ENCODE assay signal across 17 cellular contexts in genomic region chr11:30344085-30344484, GRCh38. TPM values are rescaled to one million over a fixed set of nuclear protein-coding genes. Genes with fewer than 3 reads are reported as not detected.
DNase-seq lines count a peak whose midpoint lies in the region; ATAC-seq, FAIRE-seq and TF ChIP-seq lines count a peak whose summit lies in the region.
"Had no signal": no experiment of that assay in that cellular context is flagged by ENCODE, and none has a peak within 500 bp of the region (broad histone marks: within the 10 kb centered on the region; RNA-seq: fewer than 3 reads in every experiment).

No MANE protein-coding gene starts in this region.

- peaks cover 6% of the 10 kb centered on the region for H3K27me3 Mint-ChIP-seq in chondrocyte (ENCODE audit: low read depth)
- no peaks in the 10 kb centered on the region for H3K27me3 Mint-ChIP-seq in activated T-cell treated with anti-CD3 and anti-CD28 coated beads, Interleukin-2, amount 50 U/mL, for 24 hours

- no peak for DNase-seq in GM12891 (ENCODE audit: insufficient read length, low spot score)
- DNase-seq in RPMI8226: peak; percentile 38
- no peak for DNase-seq in chondrocyte (ENCODE audit: low spot score)
- DNase-seq in stimulated activated naive CD4-positive, alpha-beta T cell (lab: John Stamatoyannopoulos, UW): no peak
- DNase-seq in activated T-cell treated with anti-CD3 and anti-CD28 coated beads, Interleukin-2, amount 50 U/mL, for 24 hours: no peak
- no peak for DNase-seq in activated naive CD4-positive, alpha-beta T cell treated with anti-CD3 and anti-CD28 coated beads, Interleukin-2, amount 50 U/mL, for 16 hours
- DNase-seq: activated CD4-positive, alpha-beta T cell treated with anti-CD3 and anti-CD28 coated beads for 4 hours; activated T-cell treated with anti-CD3 and anti-CD28 coated beads, Interleukin-2, amount 50 U/mL, for 1 hour; effector CD8-positive, alpha-beta T cell; GOT3; hypothalamus; NCI-H2081 treated with DMSO at 0.1 percent for 48 hours; NCI-H526; stimulated activated CD4-positive, alpha-beta T cell treated with anti-CD3 and anti-CD28 coated beads, Interleukin-4, amount 100 ng/mL, for 1 hour had no signal

- H3K36me3 Mint-ChIP-seq in chondrocyte (ENCODE audit: low read depth): no peaks in the 10 kb centered on the region
- H3K36me3 Mint-ChIP-seq in activated T-cell treated with anti-CD3 and anti-CD28 coated beads, Interleukin-2, amount 50 U/mL, for 24 hours (ENCODE audit: low read depth): peaks cover 35% of the 10 kb centered on the region

- no peaks in the 10 kb centered on the region for H3K4me1 Mint-ChIP-seq in chondrocyte (ENCODE audit: low read depth)
- peaks cover 13% of the 10 kb centered on the region for H3K4me1 Mint-ChIP-seq in activated T-cell treated with anti-CD3 and anti-CD28 coated beads, Interleukin-2, amount 50 U/mL, for 24 hours (ENCODE audit: low read depth)

- TF ChIP-seq POLR2A in GM12891 (IDR thresholded peaks at IDR 0.05; ENCODE audit: low read depth, low read length): no peak

- peak; percentile 28 for ATAC-seq in GM21528 (IDR thresholded peaks at IDR 0.05; ENCODE audit: low FRiP score, unreplicated experiment)
- peak; percentile 29 for ATAC-seq in HG03457 (IDR thresholded peaks at IDR 0.05; ENCODE audit: unreplicated experiment)

- no peak overlapping the region for H3K27ac Mint-ChIP-seq in chondrocyte (ENCODE audit: unreplicated experiment)
- no peak overlapping the region for H3K27ac Mint-ChIP-seq in activated T-cell treated with anti-CD3 and anti-CD28 coated beads, Interleukin-2, amount 50 U/mL, for 24 hours
- H3K27ac Mint-ChIP-seq: T-helper 2 cell treated with Interferon-gamma antibody and Interleukin-4, amounts not matched to agents 5 μg/mL and 100 μg/mL, for 36 hours had no signal

- no peak for TF ChIP-seq CTCF in chondrocyte (IDR thresholded peaks at IDR 0.05)

- no peaks in the 10 kb centered on the region for H3K9me3 Mint-ChIP-seq in chondrocyte (ENCODE audit: low read depth)
- no peaks in the 10 kb centered on the region for H3K9me3 Mint-ChIP-seq in activated T-cell treated with anti-CD3 and anti-CD28 coated beads, Interleukin-2, amount 50 U/mL, for 24 hours
- H3K9me3 Mint-ChIP-seq: T-helper 2 cell treated with Interferon-gamma antibody and Interleukin-4, amounts not matched to agents 5 μg/mL and 100 μg/mL, for 36 hours had no signal

- FAIRE-seq in GM12891 (lab: Jason Lieb, UNC): peak; percentile 90

- no peak overlapping the region for H3K4me3 Mint-ChIP-seq in chondrocyte (ENCODE audit: unreplicated experiment)
- no peak overlapping the region for H3K4me3 Mint-ChIP-seq in activated T-cell treated with anti-CD3 and anti-CD28 coated beads, Interleukin-2, amount 50 U/mL, for 24 hours
- H3K4me3 Mint-ChIP-seq: T-helper 2 cell treated with Interferon-gamma antibody and Interleukin-4, amounts not matched to agents 5 μg/mL and 100 μg/mL, for 36 hours had no signal

TF ChIP-seq in GM12891, 5 proteins besides CTCF, POLR2A, EP300 and RAD21:
- TF ChIP-seq PAX5 (IDR thresholded peaks at IDR 0.05; ENCODE audit: insufficient read depth, low read length, severe bottlenecking) (no peak), SPI1 (IDR thresholded peaks at IDR 0.05; ENCODE audit: low read depth, low read length) (peak; percentile 64), TAF1 (IDR thresholded peaks at IDR 0.05; ENCODE audit: low read depth, low read length) (no peak), POLR2AphosphoS5 (IDR thresholded peaks at IDR 0.05; ENCODE audit: low read depth, low read length) (no peak), POU2F2 (IDR thresholded peaks at IDR 0.05; ENCODE audit: low read depth, low read length) (no peak)

RNA-seq across cellular contexts. Expression of gene ARL14EP, which starts 21.2 kb away (rescaled TPM):
- 22.0 TPM for polyA plus RNA-seq in GM12891 (2012; ENCODE audit: low read depth, missing spikeins)
- 15.9 to 22.8 TPM (median 18.0 TPM) in 3 replicates for total RNA-seq in chondrocyte
